In genomic region chr20:13884803-13885202, GRCh38 we compare ENCODE assay signal across 27 cellular contexts.
"Had no signal": no experiment of that assay in that cellular context is flagged by ENCODE, and none has a peak within 500 bp of the region (broad histone marks: within the 10 kb centered on the region; RNA-seq: fewer than 3 reads in every experiment).

No MANE protein-coding gene starts in this region.

- H3K27me3 ChIP-seq: colonic mucosa, esophagus squamous epithelium, gastrocnemius medialis, left lung had no signal

- H3K36me3 ChIP-seq: colonic mucosa, esophagus squamous epithelium, gastrocnemius medialis, heart right ventricle, left lung, lower lobe of right lung had no signal

- H3K4me3 Mint-ChIP-seq: dendritic cell treated with granulocyte-macrophage colony-stimulating factor and Interleukin-4, amounts not matched to agents 40 ng/mL and 50 ng/mL, for 4 days; effector memory CD8-positive, alpha-beta T cell; endodermal cell; mesothelial cell of epicardium; naive B cell had no signal

- H3K4me1 Mint-ChIP-seq: endodermal cell, mesothelial cell of epicardium, naive B cell had no signal

- H3K4me1 ChIP-seq: colonic mucosa, esophagus squamous epithelium, gastrocnemius medialis, heart right ventricle, left lung, lower lobe of right lung had no signal

- H3K9me3 ChIP-seq: colonic mucosa, esophagus squamous epithelium, gastrocnemius medialis, left lung, lower lobe of right lung, mucosa of descending colon had no signal

- H3K27ac ChIP-seq: colonic mucosa, epithelial cell of prostate, esophagus squamous epithelium, gastrocnemius medialis, heart right ventricle, left lung, lower lobe of right lung had no signal

- H3K36me3 Mint-ChIP-seq: mesothelial cell of epicardium, naive B cell had no signal

- H3K27ac Mint-ChIP-seq: dendritic cell treated with granulocyte-macrophage colony-stimulating factor and Interleukin-4, amounts not matched to agents 40 ng/mL and 50 ng/mL, for 4 days; effector memory CD8-positive, alpha-beta T cell; endodermal cell; mesothelial cell of epicardium; naive B cell had no signal

- H3K4me3 ChIP-seq: colonic mucosa, esophagus squamous epithelium, gastrocnemius medialis, heart right ventricle, left lung, lower lobe of right lung, mucosa of descending colon had no signal

- H3K9me3 Mint-ChIP-seq: effector memory CD8-positive, alpha-beta T cell had no signal

- FAIRE-seq: endometrium, islet of Langerhans, keratinocyte had no signal

- H3K27me3 Mint-ChIP-seq: effector memory CD8-positive, alpha-beta T cell had no signal

- DNase-seq: colonic mucosa; cortex of kidney; effector CD8-positive, alpha-beta T cell; effector memory CD8-positive, alpha-beta T cell; endodermal cell; erythroblast; esophagus squamous epithelium; foreskin fibroblast; foreskin melanocyte; gastrocnemius medialis; glutamatergic neuron; head of caudate nucleus; heart right ventricle; hippocampal formation; left cardiac atrium; left lung; left ventricle myocardium superior; lower lobe of right lung; mesenchymal stem cell; mucosa of descending colon; naive B cell had no signal
